ENCODE assay signal across 1 cellular context in the genomic region with DNA sequence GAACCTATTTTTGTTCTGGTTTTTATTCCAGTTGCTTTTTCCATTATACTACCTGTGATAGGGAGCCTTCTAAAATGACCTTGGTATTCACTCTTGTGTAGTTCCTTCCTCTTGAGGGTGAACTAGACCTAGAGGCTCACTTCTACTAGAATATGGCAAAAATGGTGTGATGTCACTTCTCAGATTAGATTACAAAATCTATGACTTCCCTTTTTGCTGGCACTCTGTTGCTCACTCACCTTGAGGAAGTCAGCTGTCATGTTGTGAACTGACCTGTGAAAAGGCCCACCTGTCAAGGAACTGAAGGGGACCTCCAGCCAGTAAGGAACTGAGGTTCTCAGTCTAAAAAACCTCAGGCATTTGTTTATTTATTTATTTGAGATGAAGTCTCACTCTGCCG.
TF ChIP-seq lines count a peak whose summit lies in the region.

No MANE protein-coding gene starts in this region.

TF ChIP-seq in HepG2, 621 proteins besides CTCF, POLR2A, EP300 and RAD21:
- TF ChIP-seq, protein P1, sequence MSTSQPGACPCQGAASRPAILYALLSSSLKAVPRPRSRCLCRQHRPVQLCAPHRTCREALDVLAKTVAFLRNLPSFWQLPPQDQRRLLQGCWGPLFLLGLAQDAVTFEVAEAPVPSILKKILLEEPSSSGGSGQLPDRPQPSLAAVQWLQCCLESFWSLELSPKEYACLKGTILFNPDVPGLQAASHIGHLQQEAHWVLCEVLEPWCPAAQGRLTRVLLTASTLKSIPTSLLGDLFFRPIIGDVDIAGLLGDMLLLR (CRISPR knock-in tag; IDR thresholded peaks at IDR 0.05): no peak
- TF ChIP-seq CREB1 (IDR thresholded peaks at IDR 0.05) (0 out of 2 replicates have a peak, but pooled peaks have one; percentile 40), CREB1 (CRISPR knock-in tag; IDR thresholded peaks at IDR 0.05) (no peak), ZFY (CRISPR knock-in tag; IDR thresholded peaks at IDR 0.05) (no peak)
- TF ChIP-seq, protein P2, sequence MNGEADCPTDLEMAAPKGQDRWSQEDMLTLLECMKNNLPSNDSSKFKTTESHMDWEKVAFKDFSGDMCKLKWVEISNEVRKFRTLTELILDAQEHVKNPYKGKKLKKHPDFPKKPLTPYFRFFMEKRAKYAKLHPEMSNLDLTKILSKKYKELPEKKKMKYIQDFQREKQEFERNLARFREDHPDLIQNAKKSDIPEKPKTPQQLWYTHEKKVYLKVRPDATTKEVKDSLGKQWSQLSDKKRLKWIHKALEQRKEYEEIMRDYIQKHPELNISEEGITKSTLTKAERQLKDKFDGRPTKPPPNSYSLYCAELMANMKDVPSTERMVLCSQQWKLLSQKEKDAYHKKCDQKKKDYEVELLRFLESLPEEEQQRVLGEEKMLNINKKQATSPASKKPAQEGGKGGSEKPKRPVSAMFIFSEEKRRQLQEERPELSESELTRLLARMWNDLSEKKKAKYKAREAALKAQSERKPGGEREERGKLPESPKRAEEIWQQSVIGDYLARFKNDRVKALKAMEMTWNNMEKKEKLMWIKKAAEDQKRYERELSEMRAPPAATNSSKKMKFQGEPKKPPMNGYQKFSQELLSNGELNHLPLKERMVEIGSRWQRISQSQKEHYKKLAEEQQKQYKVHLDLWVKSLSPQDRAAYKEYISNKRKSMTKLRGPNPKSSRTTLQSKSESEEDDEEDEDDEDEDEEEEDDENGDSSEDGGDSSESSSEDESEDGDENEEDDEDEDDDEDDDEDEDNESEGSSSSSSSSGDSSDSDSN (CRISPR knock-in tag; IDR thresholded peaks at IDR 0.05): no peak
